Comparison of ENCODE assay signal across 8 cellular contexts in genomic region chr12:43882578-43883178, GRCh38. TPM values are rescaled to one million over a fixed set of nuclear protein-coding genes. Genes with fewer than 3 reads are reported as not detected.
DNase-seq lines count a peak whose midpoint lies in the region; ATAC-seq, FAIRE-seq and TF ChIP-seq lines count a peak whose summit lies in the region.

No MANE protein-coding gene starts in this region.

- no peaks in the 10 kb centered on the region for H3K36me3 ChIP-seq in K562 (ENCODE audit: control insufficient read depth, insufficient read depth, low read length)

- H3K27ac ChIP-seq in K562 (ENCODE audit: extremely low read depth, low read depth, low read length), result no peak overlapping the region

- H3K79me2 ChIP-seq in K562 (ENCODE audit: control insufficient read depth, insufficient read depth, low read length), result no peaks in the 10 kb centered on the region

- H3K36me3 Mint-ChIP-seq in immature natural killer cell, result no peaks in the 10 kb centered on the region

- no TSS peak for BruUV-seq in K562 (replicated peaks; lab: Mats Ljungman, UMichigan)

- WGBS in K562 (ENCODE audit: insufficient coverage, low coverage, missing lambda C conversion rate), result 0% methylated on average over 2 of the region's 2 CpGs

- TF ChIP-seq EP300 in K562 (IDR thresholded peaks at IDR 0.05; ENCODE audit: low read length), result no peak

- H3K27me3 Mint-ChIP-seq in immature natural killer cell (ENCODE audit: low read depth in 3 of 3), result peaks cover 0 to 3% (median 0%) of the 10 kb centered on the region in 3 donors

- TF ChIP-seq RAD21 in K562 (CRISPR knock-in tag; conservative IDR thresholded peaks at IDR 0.05 in 1 of 2, IDR thresholded peaks at IDR 0.05 in 1 of 2), result peak; percentile 97

- H3K4me3 ChIP-seq in K562, result no peak overlapping the region

- H3K4me2 ChIP-seq in K562 (ENCODE audit: insufficient read depth, low read length), result no peak overlapping the region

- H3K27me3 ChIP-seq in K562 (ENCODE audit: control insufficient read depth in 2 of 2, insufficient read depth in 2 of 2, low read length in 2 of 2), result no peaks in the 10 kb centered on the region

- no peaks in the 10 kb centered on the region for H3K9me3 ChIP-seq in K562 (replicated peaks; ENCODE audit: control insufficient read depth, insufficient read depth, low read depth, low read length)

- H3K9me1 ChIP-seq in K562 (ENCODE audit: control insufficient read depth, insufficient read depth, low read length), result no peaks in the 10 kb centered on the region

- H3K27ac Mint-ChIP-seq in immature natural killer cell, result no peak overlapping the region

- in situ Hi-C loops in K562 (cut with MboI), result loop anchor here (5.0 kb wide), 1 partner anchor 105 kb away; no protein-coding TSS in a partner anchor

- intact Hi-C loops in K562 (cut with micrococcal nuclease), result loop anchor here (1.0 to 5.0 kb wide), 4 partner anchors 106 to 440 kb away; partner anchors contain the start of genes IRAK4 and PUS7L

- H2AFZ ChIP-seq in K562 (ENCODE audit: low read depth, low read length), result no peak overlapping the region

- FAIRE-seq in K562 (lab: Jason Lieb, UNC), result peak; percentile 86

- H3K4me1 ChIP-seq in K562 (replicated peaks in 1 of 2; ENCODE audit: control insufficient read depth in 2 of 2, insufficient read depth in 2 of 2, low read length in 2 of 2), result no peaks in the 10 kb centered on the region

- no peak overlapping the region for H3K9ac ChIP-seq in K562 (ENCODE audit: insufficient read depth in 1 of 2, low read depth in 2 of 2, low read length in 2 of 2)

- POLR2A ChIA-PET in K562 (lab: Yijun Ruan, JAX), result interaction anchor here (1.0 kb wide), 1 partner anchor 72 kb away, joined by 3 read pairs; no protein-coding TSS in a partner anchor

- peak; percentile 55 to 88 (median 81); a peak in 5 of 6 replicates for TF ChIP-seq CTCF in K562 (IDR thresholded peaks at IDR 0.05 in 2 of 3, conservative IDR thresholded peaks at IDR 0.05 in 1 of 3; ENCODE audit: insufficient read depth in 2 of 3, low read depth in 1 of 3, low read length in 3 of 3)

- DNase-seq in activated T-cell treated with anti-CD3 and anti-CD28 coated beads for 24 hours (ENCODE audit: low read depth), result peak; percentile 3
- DNase-seq in activated T-cell treated with anti-CD3 and anti-CD28 coated beads for 4 hours, result no peak
- DNase-seq in HPDE6-E6E7 (ENCODE audit: extremely low spot score), result peak; percentile 27
- DNase-seq in NOMO-1 treated with dmso at 0.1 percent for 144 hours (lab: John Stamatoyannopoulos, UW; ENCODE audit: unreplicated experiment), result peak; percentile 4
- DNase-seq in K562 (ENCODE audit: extremely low read depth in 1 of 4, low spot score in 3 of 4), result peak; percentile 36 to 54 (median 38)
- DNase-seq in immature natural killer cell, result peak; percentile 18 to 46 (median 37)
- DNase-seq in stromal cell of bone marrow (ENCODE audit: low read depth), result peak; percentile 29

- no peaks in the 10 kb centered on the region for H4K20me1 ChIP-seq in K562 (replicated peaks; ENCODE audit: control insufficient read depth, insufficient read depth, low read length)

- H3K4me1 Mint-ChIP-seq in immature natural killer cell, result no peaks in the 10 kb centered on the region

- H3K9me3 Mint-ChIP-seq in immature natural killer cell, result no peaks in the 10 kb centered on the region

- CTCF ChIA-PET in K562 (lab: Yijun Ruan, JAX; ENCODE audit: low intra/inter-chr PET ratio), result interaction anchor here (0.6 to 3.1 kb wide), 5 partner anchors 92 to 381 kb away, joined by 3 to 44 read pairs (median 6); partner anchors contain the start of genes IRAK4 and PUS7L

- no peak overlapping the region for H3K4me3 Mint-ChIP-seq in immature natural killer cell

- no peak for TF ChIP-seq POLR2A in K562 (conservative IDR thresholded peaks at IDR 0.05)

- ATAC-seq in GM21529 (IDR thresholded peaks at IDR 0.05; ENCODE audit: unreplicated experiment), result peak; percentile 94
- ATAC-seq in K562, result peak; percentile 93

TF ChIP-seq in K562, 482 proteins besides CTCF, POLR2A, EP300 and RAD21 (continues in another document):
- peak; percentile 37; the same call in 1 of the 2 replicates for TF ChIP-seq KLF16 (IDR thresholded peaks at IDR 0.05)
- peak; percentile 89 for TF ChIP-seq DEAF1 (CRISPR knock-in tag; IDR thresholded peaks at IDR 0.05)
- TF ChIP-seq RNF219 (CRISPR knock-in tag; IDR thresholded peaks at IDR 0.05), result no peak
- TF ChIP-seq CHD1 (IDR thresholded peaks at IDR 0.05; ENCODE audit: low read length), result no peak
- no peak for TF ChIP-seq TAL1 (IDR thresholded peaks at IDR 0.05)
- TF ChIP-seq ZBTB11 (CRISPR knock-in tag; IDR thresholded peaks at IDR 0.05), result no peak
- TF ChIP-seq COPS2 (conservative IDR thresholded peaks at IDR 0.05), result no peak

RNA-seq across cellular contexts. Expression of gene TMEM117, which starts 46.8 kb away (rescaled TPM):
- 3.7 and 4.6 TPM in 2 replicates for total RNA-seq in K562 (2011; cell fraction: chromatin; rRNA removed; ENCODE audit: low replicate concordance)
- 1.3 and 3.8 TPM in 2 replicates for total RNA-seq in K562 (2011; cell fraction: nucleolus; rRNA removed)
- 4.9 and 5.6 TPM in 2 replicates for total RNA-seq in K562 (2011; cell fraction: nucleoplasm; rRNA removed)
- total RNA-seq in K562 (2014; rRNA removed) (1.4 TPM in 2 replicates), K562 (2014; rRNA removed; fragmentation: Illumina TruSeq; extraction: Trizol) (1.0 and 1.1 TPM in 2 replicates), K562 (2015; rRNA removed; fragmentation: Illumina TruSeq; extraction: Trizol) (1.2 and 1.7 TPM in 2 replicates), K562 (2021) (0.98 and 2.8 TPM in 2 replicates)
- polyA plus RNA-seq in K562 (2011; rRNA removed) (0.77 and 0.88 TPM in 2 replicates), K562 (2014; fragmentation: Illumina TruSeq; extraction: Trizol) (0.94 and 0.98 TPM in 2 replicates), K562 (2014; fragmentation: Nextera tagmentation; extraction: Ambion mirVana) (under 1 TPM; 0.31 to 0.49 TPM), K562 (2014; rRNA removed) (1.1 and 2.7 TPM in 2 replicates), immature natural killer cell (1 to 10 TPM; 2.0 to 7.8 (median 4.0) TPM)
- 0.51 and 1.0 TPM in 2 replicates for polyA plus RNA-seq in K562 (2011; cell fraction: cytosol; rRNA removed)
- 1.1 and 1.2 TPM in 2 replicates for polyA plus RNA-seq in K562 (2011; cell fraction: nucleus; rRNA removed)
- 0.60 and 1.4 TPM in 2 replicates for polyA plus RNA-seq in K562 (2012)
- 2.1 and 2.3 TPM in 2 replicates for polyA minus RNA-seq in K562 (2011; rRNA and poly(A)+ RNA removed)
- 1.4 TPM in 1 of 2 replicates, not detected in the other for polyA minus RNA-seq in K562 (2011; cell fraction: cytosol; rRNA and poly(A)+ RNA removed)
- polyA minus RNA-seq in K562 (2011; cell fraction: nucleus; rRNA and poly(A)+ RNA removed), result 4.2 TPM in 2 replicates
